Comparison of ENCODE assay signal across 1 cellular context in the genomic region with DNA sequence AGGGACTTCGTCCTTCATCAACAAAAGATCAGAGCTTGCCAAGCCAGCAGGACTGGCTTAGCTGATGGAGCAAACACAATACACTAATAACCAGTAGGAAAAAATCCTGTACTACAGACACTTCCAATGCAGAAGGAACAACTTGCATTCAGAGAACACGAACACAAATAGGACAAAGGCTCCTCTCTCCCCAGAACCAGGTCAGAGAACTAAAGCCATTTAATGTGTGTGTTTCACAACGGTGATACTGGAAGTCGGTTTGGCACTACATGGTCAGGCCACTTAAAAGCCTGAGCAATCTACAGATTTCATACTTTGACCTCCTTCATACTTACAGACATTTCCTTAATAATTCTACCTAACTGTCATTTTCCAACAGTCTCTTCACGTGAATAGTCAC.
TF ChIP-seq lines count a peak whose summit lies in the region.

No MANE protein-coding gene starts in this region.

TF ChIP-seq in IMR-90, 13 proteins besides CTCF, POLR2A, EP300 and RAD21:
- no peak for TF ChIP-seq ELK1 (IDR thresholded peaks at IDR 0.05; ENCODE audit: borderline replicate concordance, low read depth, low read length)
- TF ChIP-seq MAZ (IDR thresholded peaks at IDR 0.05; ENCODE audit: borderline replicate concordance, low read depth, low read length) = no peak
- TF ChIP-seq NFE2L2 (IDR thresholded peaks at IDR 0.05; ENCODE audit: low read depth, low read length) = no peak
- TF ChIP-seq SMC3 (IDR thresholded peaks at IDR 0.05; ENCODE audit: low read depth, low read length) = no peak
- TF ChIP-seq RFX5 (IDR thresholded peaks at IDR 0.05; ENCODE audit: low read depth, low read length) = no peak
- no peak for TF ChIP-seq CHD1 (IDR thresholded peaks at IDR 0.05; ENCODE audit: low read depth, low read length)
- TF ChIP-seq BHLHE40 (IDR thresholded peaks at IDR 0.05; ENCODE audit: low read depth, low read length) = no peak
- no peak for TF ChIP-seq RCOR1 (IDR thresholded peaks at IDR 0.05; ENCODE audit: insufficient replicate concordance, low read length)
- no peak for TF ChIP-seq USF2 (IDR thresholded peaks at IDR 0.05; ENCODE audit: low read depth, low read length)
- no peak for TF ChIP-seq FOS (IDR thresholded peaks at IDR 0.05; ENCODE audit: low read depth, low read length)
- no peak for TF ChIP-seq CEBPB (IDR thresholded peaks at IDR 0.05; ENCODE audit: low read depth, low read length)
- TF ChIP-seq MAFK (IDR thresholded peaks at IDR 0.05; ENCODE audit: low read depth, low read length) = no peak
- no peak for TF ChIP-seq MXI1 (IDR thresholded peaks at IDR 0.05; ENCODE audit: borderline replicate concordance, low read depth, low read length)
TF ChIP-seq in IMR-90: peak in this region for 0.
